Comparison of ENCODE assay signal across 31 cellular contexts in genomic region chr16:75603241-75603640, GRCh38.
"Had no signal": no experiment of that assay in that cellular context is flagged by ENCODE, and none has a peak within 500 bp of the region (broad histone marks: within the 10 kb centered on the region; RNA-seq: fewer than 3 reads in every experiment).

No MANE protein-coding gene starts in this region.

- H3K9ac ChIP-seq: parathyroid adenoma had no signal

- FAIRE-seq: urothelium cell line had no signal

- H3K27me3 ChIP-seq: ovary, right lobe of liver, sigmoid colon, spleen, suprapubic skin, testis, tibial artery, transverse colon, upper lobe of left lung, vagina had no signal

- H3K4me1 ChIP-seq: parathyroid adenoma, psoas muscle, right lobe of liver, spleen, suprapubic skin, testis, upper lobe of left lung, vagina had no signal

- H3K4me3 ChIP-seq: ovary, psoas muscle, right lobe of liver, sigmoid colon, smooth muscle cell, spleen, suprapubic skin, testis, tibial artery, transverse colon, upper lobe of left lung, vagina had no signal

- H3K4me2 ChIP-seq: smooth muscle cell had no signal

- H3K79me2 ChIP-seq: parathyroid adenoma had no signal

- H2AFZ ChIP-seq: parathyroid adenoma had no signal

- DNase-seq: naive B cell; naive thymus-derived CD8-positive, alpha-beta T cell; nephron progenitor cell; occipital lobe; ovary; posterior cingulate gyrus; psoas muscle; right cardiac atrium; sigmoid colon; spleen; stimulated activated CD4-positive, alpha-beta T cell treated with anti-CD3 and anti-CD28 coated beads, Interleukin-12 subunit alpha, Interleukin-12 subunit beta, amount 100 ng/mL, for 4 hours; stimulated activated CD4-positive, alpha-beta T cell treated with anti-CD3 and anti-CD28 coated beads, Interleukin-1b, Interleukin-23, amount 100 ng/mL, for 48 hours; stimulated activated CD4-positive, alpha-beta T cell treated with anti-CD3 and anti-CD28 coated beads, Interleukin-4, amount 100 ng/mL, for 1 hour; stimulated activated CD4-positive, alpha-beta T cell treated with anti-CD3 and anti-CD28 coated beads, Interleukin-4, amount 100 ng/mL, for 4 hours; stimulated activated CD8-positive, alpha-beta memory T cell treated with anti-CD3 and anti-CD28 coated beads, Interleukin-4, amount 100 ng/mL, for 48 hours; stimulated activated naive CD4-positive, alpha-beta T cell; stimulated activated naive CD8-positive, alpha-beta T cell treated with anti-CD3 and anti-CD28 coated beads, Interleukin-15, amount 100 ng/mL, for 72 hours; stimulated activated naive CD8-positive, alpha-beta T cell treated with anti-CD3 and anti-CD28 coated beads, Interleukin-15, Interleukin-2, amounts not matched to agents 100 U/mL and 50 U/mL, for 24 hours; substantia nigra; testis; tibial artery; transverse colon; upper lobe of left lung had no signal

- ATAC-seq: naive thymus-derived CD8-positive, alpha-beta T cell; natural killer cell treated with Interleukin-12 subunit alpha and Interleukin-12 subunit beta and Interleukin-15 and Interleukin-18, amount 100 ng/mL, for 72 hours; psoas muscle; right cardiac atrium; right lobe of liver; stimulated activated memory B cell treated with anti-CD40 and anti-IgM and Interleukin-4, amounts not matched to agents 10 μg/mL and 1 μg/mL and 100 μg/mL, for 72 hours; stimulated activated naive CD8-positive, alpha-beta T cell treated with anti-CD3 and anti-CD28 coated beads, Interleukin-15, amount 100 ng/mL, for 72 hours; stimulated activated naive CD8-positive, alpha-beta T cell treated with anti-CD3 and anti-CD28 coated beads, Interleukin-15, Interleukin-2, amounts not matched to agents 100 U/mL and 50 U/mL, for 24 hours had no signal

- H3K27ac ChIP-seq: ovary, parathyroid adenoma, psoas muscle, right lobe of liver, sigmoid colon, spleen, suprapubic skin, testis, tibial artery, transverse colon, upper lobe of left lung, vagina had no signal

- H3K9me3 ChIP-seq: ovary, psoas muscle, right lobe of liver, sigmoid colon, suprapubic skin, testis, tibial artery, transverse colon, upper lobe of left lung, vagina had no signal
